In genomic region chr15:65085990-65086679, GRCh38 we compare ENCODE assay signal across 2 cellular contexts.
TF ChIP-seq lines count a peak whose summit lies in the region.

No MANE protein-coding gene starts in this region.

TF ChIP-seq in HCT116, 20 proteins besides CTCF, POLR2A, EP300 and RAD21:
- no peak for TF ChIP-seq FOSL1 (IDR thresholded peaks at IDR 0.05; ENCODE audit: low read depth)
- TF ChIP-seq EZH2 (IDR thresholded peaks at IDR 0.05) = no peak
- TF ChIP-seq POLR2AphosphoS5 (IDR thresholded peaks at IDR 0.05; ENCODE audit: low read depth, low read length) = no peak
- TF ChIP-seq, protein P1, sequence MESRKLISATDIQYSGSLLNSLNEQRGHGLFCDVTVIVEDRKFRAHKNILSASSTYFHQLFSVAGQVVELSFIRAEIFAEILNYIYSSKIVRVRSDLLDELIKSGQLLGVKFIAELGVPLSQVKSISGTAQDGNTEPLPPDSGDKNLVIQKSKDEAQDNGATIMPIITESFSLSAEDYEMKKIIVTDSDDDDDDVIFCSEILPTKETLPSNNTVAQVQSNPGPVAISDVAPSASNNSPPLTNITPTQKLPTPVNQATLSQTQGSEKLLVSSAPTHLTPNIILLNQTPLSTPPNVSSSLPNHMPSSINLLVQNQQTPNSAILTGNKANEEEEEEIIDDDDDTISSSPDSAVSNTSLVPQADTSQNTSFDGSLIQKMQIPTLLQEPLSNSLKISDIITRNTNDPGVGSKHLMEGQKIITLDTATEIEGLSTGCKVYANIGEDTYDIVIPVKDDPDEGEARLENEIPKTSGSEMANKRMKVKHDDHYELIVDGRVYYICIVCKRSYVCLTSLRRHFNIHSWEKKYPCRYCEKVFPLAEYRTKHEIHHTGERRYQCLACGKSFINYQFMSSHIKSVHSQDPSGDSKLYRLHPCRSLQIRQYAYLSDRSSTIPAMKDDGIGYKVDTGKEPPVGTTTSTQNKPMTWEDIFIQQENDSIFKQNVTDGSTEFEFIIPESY (IDR thresholded peaks at IDR 0.05; ENCODE audit: extremely low read depth, insufficient replicate concordance, low read length) = no peak
- no peak for TF ChIP-seq YY1 (IDR thresholded peaks at IDR 0.05; ENCODE audit: extremely low read depth, insufficient replicate concordance, low read depth, low read length)
- no peak for TF ChIP-seq CBX3 (IDR thresholded peaks at IDR 0.05; ENCODE audit: low read depth)
- TF ChIP-seq, protein P2, sequence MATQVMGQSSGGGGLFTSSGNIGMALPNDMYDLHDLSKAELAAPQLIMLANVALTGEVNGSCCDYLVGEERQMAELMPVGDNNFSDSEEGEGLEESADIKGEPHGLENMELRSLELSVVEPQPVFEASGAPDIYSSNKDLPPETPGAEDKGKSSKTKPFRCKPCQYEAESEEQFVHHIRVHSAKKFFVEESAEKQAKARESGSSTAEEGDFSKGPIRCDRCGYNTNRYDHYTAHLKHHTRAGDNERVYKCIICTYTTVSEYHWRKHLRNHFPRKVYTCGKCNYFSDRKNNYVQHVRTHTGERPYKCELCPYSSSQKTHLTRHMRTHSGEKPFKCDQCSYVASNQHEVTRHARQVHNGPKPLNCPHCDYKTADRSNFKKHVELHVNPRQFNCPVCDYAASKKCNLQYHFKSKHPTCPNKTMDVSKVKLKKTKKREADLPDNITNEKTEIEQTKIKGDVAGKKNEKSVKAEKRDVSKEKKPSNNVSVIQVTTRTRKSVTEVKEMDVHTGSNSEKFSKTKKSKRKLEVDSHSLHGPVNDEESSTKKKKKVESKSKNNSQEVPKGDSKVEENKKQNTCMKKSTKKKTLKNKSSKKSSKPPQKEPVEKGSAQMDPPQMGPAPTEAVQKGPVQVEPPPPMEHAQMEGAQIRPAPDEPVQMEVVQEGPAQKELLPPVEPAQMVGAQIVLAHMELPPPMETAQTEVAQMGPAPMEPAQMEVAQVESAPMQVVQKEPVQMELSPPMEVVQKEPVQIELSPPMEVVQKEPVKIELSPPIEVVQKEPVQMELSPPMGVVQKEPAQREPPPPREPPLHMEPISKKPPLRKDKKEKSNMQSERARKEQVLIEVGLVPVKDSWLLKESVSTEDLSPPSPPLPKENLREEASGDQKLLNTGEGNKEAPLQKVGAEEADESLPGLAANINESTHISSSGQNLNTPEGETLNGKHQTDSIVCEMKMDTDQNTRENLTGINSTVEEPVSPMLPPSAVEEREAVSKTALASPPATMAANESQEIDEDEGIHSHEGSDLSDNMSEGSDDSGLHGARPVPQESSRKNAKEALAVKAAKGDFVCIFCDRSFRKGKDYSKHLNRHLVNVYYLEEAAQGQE (IDR thresholded peaks at IDR 0.05; ENCODE audit: low read depth) = no peak
- TF ChIP-seq EGR1 (IDR thresholded peaks at IDR 0.05; ENCODE audit: low read depth) = no peak
TF ChIP-seq in HCT116: peak in this region for 0.

TF ChIP-seq in GM12878, 131 proteins besides CTCF, POLR2A, EP300 and RAD21:
- TF ChIP-seq SMC3 (IDR thresholded peaks at IDR 0.05; ENCODE audit: borderline replicate concordance, low read length) = peak; percentile 36; the same call in 1 of the 2 replicates
- no peak for TF ChIP-seq MLLT1 (IDR thresholded peaks at IDR 0.05)
